In the genomic region with DNA sequence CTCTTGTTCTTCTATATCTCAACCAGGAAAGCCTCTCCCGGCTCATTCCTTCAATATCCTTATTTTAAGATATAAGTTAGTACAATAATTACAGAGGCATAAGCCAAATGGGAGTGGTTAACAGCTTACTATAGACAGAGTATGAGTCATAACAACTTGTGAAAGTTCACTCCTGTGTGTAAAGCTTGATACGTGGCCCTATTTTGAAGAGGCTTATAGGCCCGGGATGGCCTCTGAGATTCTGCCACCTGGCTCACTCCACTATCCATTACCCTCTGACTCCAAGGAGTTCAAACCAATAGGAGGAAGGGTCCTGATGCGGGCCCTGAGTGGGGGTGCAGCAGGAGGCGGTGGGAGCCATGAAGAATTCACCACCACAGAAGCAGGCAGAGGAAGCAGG, we compare ENCODE assay signal across 1 cellular context.
TF ChIP-seq lines count a peak whose summit lies in the region.

No MANE protein-coding gene starts in this region.

TF ChIP-seq in WTC11, 78 proteins besides CTCF, POLR2A, EP300 and RAD21 (continued from another document):
- TF ChIP-seq, protein P1, sequence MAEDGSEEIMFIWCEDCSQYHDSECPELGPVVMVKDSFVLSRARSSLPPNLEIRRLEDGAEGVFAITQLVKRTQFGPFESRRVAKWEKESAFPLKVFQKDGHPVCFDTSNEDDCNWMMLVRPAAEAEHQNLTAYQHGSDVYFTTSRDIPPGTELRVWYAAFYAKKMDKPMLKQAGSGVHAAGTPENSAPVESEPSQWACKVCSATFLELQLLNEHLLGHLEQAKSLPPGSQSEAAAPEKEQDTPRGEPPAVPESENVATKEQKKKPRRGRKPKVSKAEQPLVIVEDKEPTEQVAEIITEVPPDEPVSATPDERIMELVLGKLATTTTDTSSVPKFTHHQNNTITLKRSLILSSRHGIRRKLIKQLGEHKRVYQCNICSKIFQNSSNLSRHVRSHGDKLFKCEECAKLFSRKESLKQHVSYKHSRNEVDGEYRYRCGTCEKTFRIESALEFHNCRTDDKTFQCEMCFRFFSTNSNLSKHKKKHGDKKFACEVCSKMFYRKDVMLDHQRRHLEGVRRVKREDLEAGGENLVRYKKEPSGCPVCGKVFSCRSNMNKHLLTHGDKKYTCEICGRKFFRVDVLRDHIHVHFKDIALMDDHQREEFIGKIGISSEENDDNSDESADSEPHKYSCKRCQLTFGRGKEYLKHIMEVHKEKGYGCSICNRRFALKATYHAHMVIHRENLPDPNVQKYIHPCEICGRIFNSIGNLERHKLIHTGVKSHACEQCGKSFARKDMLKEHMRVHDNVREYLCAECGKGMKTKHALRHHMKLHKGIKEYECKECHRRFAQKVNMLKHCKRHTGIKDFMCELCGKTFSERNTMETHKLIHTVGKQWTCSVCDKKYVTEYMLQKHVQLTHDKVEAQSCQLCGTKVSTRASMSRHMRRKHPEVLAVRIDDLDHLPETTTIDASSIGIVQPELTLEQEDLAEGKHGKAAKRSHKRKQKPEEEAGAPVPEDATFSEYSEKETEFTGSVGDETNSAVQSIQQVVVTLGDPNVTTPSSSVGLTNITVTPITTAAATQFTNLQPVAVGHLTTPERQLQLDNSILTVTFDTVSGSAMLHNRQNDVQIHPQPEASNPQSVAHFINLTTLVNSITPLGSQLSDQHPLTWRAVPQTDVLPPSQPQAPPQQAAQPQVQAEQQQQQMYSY (CRISPR knock-in tag; IDR thresholded peaks at IDR 0.05) = no peak
- TF ChIP-seq ZNF263 (CRISPR knock-in tag; IDR thresholded peaks at IDR 0.05; ENCODE audit: low read depth) = no peak
- no peak for TF ChIP-seq RORB (CRISPR knock-in tag; IDR thresholded peaks at IDR 0.05)
- TF ChIP-seq ATF1 (CRISPR knock-in tag; IDR thresholded peaks at IDR 0.05) = no peak
- TF ChIP-seq, protein P2, sequence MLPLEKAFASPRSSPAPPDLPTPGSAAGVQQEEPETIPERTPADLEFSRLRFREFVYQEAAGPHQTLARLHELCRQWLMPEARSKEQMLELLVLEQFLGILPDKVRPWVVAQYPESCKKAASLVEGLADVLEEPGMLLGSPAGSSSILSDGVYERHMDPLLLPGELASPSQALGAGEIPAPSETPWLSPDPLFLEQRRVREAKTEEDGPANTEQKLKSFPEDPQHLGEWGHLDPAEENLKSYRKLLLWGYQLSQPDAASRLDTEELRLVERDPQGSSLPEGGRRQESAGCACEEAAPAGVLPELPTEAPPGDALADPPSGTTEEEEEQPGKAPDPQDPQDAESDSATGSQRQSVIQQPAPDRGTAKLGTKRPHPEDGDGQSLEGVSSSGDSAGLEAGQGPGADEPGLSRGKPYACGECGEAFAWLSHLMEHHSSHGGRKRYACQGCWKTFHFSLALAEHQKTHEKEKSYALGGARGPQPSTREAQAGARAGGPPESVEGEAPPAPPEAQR (CRISPR knock-in tag; IDR thresholded peaks at IDR 0.05) = no peak
- no peak for TF ChIP-seq ZNF396 (CRISPR knock-in tag; IDR thresholded peaks at IDR 0.05; ENCODE audit: borderline replicate concordance)
- TF ChIP-seq, protein P3, sequence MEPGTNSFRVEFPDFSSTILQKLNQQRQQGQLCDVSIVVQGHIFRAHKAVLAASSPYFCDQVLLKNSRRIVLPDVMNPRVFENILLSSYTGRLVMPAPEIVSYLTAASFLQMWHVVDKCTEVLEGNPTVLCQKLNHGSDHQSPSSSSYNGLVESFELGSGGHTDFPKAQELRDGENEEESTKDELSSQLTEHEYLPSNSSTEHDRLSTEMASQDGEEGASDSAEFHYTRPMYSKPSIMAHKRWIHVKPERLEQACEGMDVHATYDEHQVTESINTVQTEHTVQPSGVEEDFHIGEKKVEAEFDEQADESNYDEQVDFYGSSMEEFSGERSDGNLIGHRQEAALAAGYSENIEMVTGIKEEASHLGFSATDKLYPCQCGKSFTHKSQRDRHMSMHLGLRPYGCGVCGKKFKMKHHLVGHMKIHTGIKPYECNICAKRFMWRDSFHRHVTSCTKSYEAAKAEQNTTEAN (CRISPR knock-in tag; IDR thresholded peaks at IDR 0.05) = no peak
